ENCODE assay signal across 27 cellular contexts in genomic region chr3:23127196-23127595, GRCh38.
A peak's percentile ranks its signal among the peaks of the same experiment; 100 is the strongest.
DNase-seq lines count a peak whose midpoint lies in the region.
"Had no signal": no experiment of that assay in that cellular context is flagged by ENCODE, and none has a peak within 500 bp of the region (broad histone marks: within the 10 kb centered on the region; RNA-seq: fewer than 3 reads in every experiment).

No MANE protein-coding gene starts in this region.

- H2BK5ac ChIP-seq in trophoblast cell (ENCODE audit: low read depth, low read length, poor library complexity) = no peak overlapping the region

- no peak overlapping the region for H2BK120ac ChIP-seq in trophoblast cell (ENCODE audit: insufficient read depth, low read length, poor library complexity)

- H2BK12ac ChIP-seq in trophoblast cell (ENCODE audit: low read length) = no peak overlapping the region

- H4K91ac ChIP-seq in trophoblast cell (ENCODE audit: low read depth, low read length) = no peak overlapping the region

- H3K79me2 ChIP-seq in trophoblast cell (ENCODE audit: control insufficient read depth, insufficient read depth, low read length, poor library complexity) = no peaks in the 10 kb centered on the region

- H3K4ac ChIP-seq in trophoblast cell (ENCODE audit: low read depth, low read length) = no peak overlapping the region

- H3K27ac ChIP-seq in trophoblast cell (ENCODE audit: low read depth, low read length) = no peak overlapping the region
- H3K27ac ChIP-seq: 22Rv1; A549; BLaER1; BLaER1 treated with 17β-estradiol and CSF1 and Interleukin-3, amounts not matched to agents 10 nM and 100 nM; C4-2B had no signal

- H3K18ac ChIP-seq in trophoblast cell (ENCODE audit: low read length) = no peak overlapping the region

- DNase-seq in trophoblast cell (peak; percentile 51 to 90), cerebellar nuclear complex (lab: John Stamatoyannopoulos, UW) (no peak)
- DNase-seq: 8988T; ACHN; AML-193; BE2C; C1 segment of cervical spinal cord; Caco-2; Calu3; CD4-positive, alpha-beta memory T cell; CD4-positive, alpha-beta T cell; CD4-positive, CD25-positive, alpha-beta regulatory T cell; CD8-positive, alpha-beta memory T cell; CD8-positive, alpha-beta T cell; COR-L47; DMS 273 treated with DMSO at 0.1 percent for 48 hours; DMS153; DMS53; DMS79; DMS79 treated with DMSO at 0.1 percent for 48 hours; DND-41; EL had no signal

- no peaks in the 10 kb centered on the region for H3K27me3 ChIP-seq in trophoblast cell (ENCODE audit: insufficient read depth, low read length)
- H3K27me3 ChIP-seq: BE2C; BLaER1; BLaER1 treated with 17β-estradiol and CSF1 and Interleukin-3, amounts not matched to agents 10 nM and 100 nM had no signal

- H2AFZ ChIP-seq in trophoblast cell (ENCODE audit: insufficient read depth, low read length, poor library complexity) = no peak overlapping the region

- no peak overlapping the region for H4K12ac ChIP-seq in trophoblast cell (ENCODE audit: low read depth, low read length)

- no peak overlapping the region for H2AK5ac ChIP-seq in trophoblast cell (ENCODE audit: low read length)

- peaks cover 1% of the 10 kb centered on the region for H3K79me1 ChIP-seq in trophoblast cell (ENCODE audit: low read length)

- peaks cover 0 to 5% of the 10 kb centered on the region in 2 experiments for H3K4me1 ChIP-seq in trophoblast cell (ENCODE audit: control insufficient read depth in 1 of 2, insufficient read depth in 2 of 2, low read length in 2 of 2)
- H3K4me1 ChIP-seq: A549, BE2C, BLaER1 had no signal

- H3K23ac ChIP-seq in trophoblast cell (ENCODE audit: low read length) = no peak overlapping the region

- no peak overlapping the region for H3K9ac ChIP-seq in trophoblast cell (ENCODE audit: low read length)
- H3K9ac ChIP-seq: BLaER1; BLaER1 treated with 17β-estradiol and CSF1 and Interleukin-3, amounts not matched to agents 10 nM and 100 nM had no signal

- 100% methylated on average over 1 of the region's 3 CpGs for WGBS in trophoblast cell (ENCODE audit: extremely low coverage, insufficient coverage, insufficient read length)

- H3K36me3 ChIP-seq in trophoblast cell (ENCODE audit: control insufficient read depth in 1 of 2, insufficient read depth in 2 of 2, low read length in 2 of 2) = no peaks in the 10 kb centered on the region
- H3K36me3 ChIP-seq: BE2C; BLaER1; BLaER1 treated with 17β-estradiol and CSF1 and Interleukin-3, amounts not matched to agents 10 nM and 100 nM had no signal

- no peak overlapping the region for H3K14ac ChIP-seq in trophoblast cell (ENCODE audit: low read length)

- no peaks in the 10 kb centered on the region for H3K9me3 ChIP-seq in trophoblast cell (ENCODE audit: insufficient read depth, low read depth, low read length)
- H3K9me3 ChIP-seq: A549; BE2C; BLaER1; BLaER1 treated with 17β-estradiol and CSF1 and Interleukin-3, amounts not matched to agents 10 nM and 100 nM; Caco-2 had no signal

- no peak overlapping the region for H3K4me2 ChIP-seq in trophoblast cell (ENCODE audit: low read length)
- H3K4me2 ChIP-seq: A549; BLaER1; BLaER1 treated with 17β-estradiol and CSF1 and Interleukin-3, amounts not matched to agents 10 nM and 100 nM had no signal

- no peak overlapping the region for H3K4me3 ChIP-seq in trophoblast cell (ENCODE audit: low read depth, low read length)
- H3K4me3 ChIP-seq: A549; BLaER1; BLaER1 treated with 17β-estradiol and CSF1 and Interleukin-3, amounts not matched to agents 10 nM and 100 nM had no signal

- no peak overlapping the region for H4K8ac ChIP-seq in trophoblast cell (ENCODE audit: low read depth, low read length)

Comparison
In these comparisons a context has a peak if more than half of its experiments do, and no peak if none do; other contexts are left out.
1. DNase-seq: peak in trophoblast cell (2 of 2); none in cerebellar nuclear complex (0 of 2).